Comparison of ENCODE assay signal across 19 cellular contexts in genomic region chr5:173623296-173623771, GRCh38.
"Had no signal": no experiment of that assay in that cellular context is flagged by ENCODE, and none has a peak within 500 bp of the region (broad histone marks: within the 10 kb centered on the region; RNA-seq: fewer than 3 reads in every experiment).

No MANE protein-coding gene starts in this region.

- H3K4me1 ChIP-seq: adrenal gland, uterus had no signal

- ATAC-seq: left lung; naive thymus-derived CD8-positive, alpha-beta T cell; stimulated activated naive B cell treated with anti-CD40 and anti-IgM and Interleukin-4, amounts not matched to agents 10 μg/mL and 1 μg/mL and 100 μg/mL, for 72 hours had no signal

- H3K9me3 Mint-ChIP-seq: activated CD4-positive, alpha-beta memory T cell treated with anti-CD3 and anti-CD28 coated beads, Interleukin-2, amount 10 ng/mL, durations not matched to agents 7 days and 5 days; activated naive CD4-positive, alpha-beta T cell treated with anti-CD3 and anti-CD28 coated beads, Interleukin-2, amount 50 U/mL, for 24 hours; activated T-cell treated with anti-CD3 and anti-CD28 coated beads, Interleukin-2, amount 50 U/mL, for 24 hours; memory B cell; naive thymus-derived CD8-positive, alpha-beta T cell; stimulated activated naive B cell treated with anti-CD40 and anti-IgM and Interleukin-4, amounts not matched to agents 10 μg/mL and 1 μg/mL and 100 μg/mL, for 72 hours; T-helper 1 cell treated with Interleukin-12 subunit alpha and Interleukin-12 subunit beta and Interleukin-4 antibody, amounts not matched to agents 30 μg/mL and 1 μg/mL, for 36 hours had no signal

- H3K4me1 Mint-ChIP-seq: activated naive CD4-positive, alpha-beta T cell treated with anti-CD3 and anti-CD28 coated beads, Interleukin-2, amount 50 U/mL, for 24 hours had no signal

- DNase-seq: activated CD4-positive, alpha-beta memory T cell treated with anti-CD3 and anti-CD28 coated beads, Interleukin-2, amount 10 ng/mL, durations not matched to agents 7 days and 5 days; activated CD4-positive, alpha-beta T cell treated with anti-CD3 and anti-CD28 coated beads for 4 hours; activated effector memory CD4-positive, alpha-beta T cell treated with Interleukin-2 at 50 U/mL for 16 hours; activated T-cell treated with anti-CD3 and anti-CD28 coated beads, Interleukin-2, amount 50 U/mL, for 24 hours; adrenal gland; foreskin fibroblast; left lung; naive thymus-derived CD8-positive, alpha-beta T cell; posterior cingulate gyrus; retina; stimulated activated CD4-positive, alpha-beta T cell treated with anti-CD3 and anti-CD28 coated beads, Interleukin-15, amount 100 ng/mL, for 24 hours; stimulated activated CD4-positive, alpha-beta T cell treated with anti-CD3 and anti-CD28 coated beads, Interleukin-4, amount 100 ng/mL, for 1 hour; stimulated activated naive B cell treated with anti-CD40 and anti-IgM and Interleukin-4, amounts not matched to agents 10 μg/mL and 1 μg/mL and 100 μg/mL, for 72 hours; thyroid gland; uterus had no signal

- H3K36me3 ChIP-seq: adrenal gland, cardiac muscle cell, left lung, thyroid gland, uterus had no signal

- H3K27me3 Mint-ChIP-seq: activated CD4-positive, alpha-beta memory T cell treated with anti-CD3 and anti-CD28 coated beads, Interleukin-2, amount 10 ng/mL, durations not matched to agents 7 days and 5 days; activated naive CD4-positive, alpha-beta T cell treated with anti-CD3 and anti-CD28 coated beads, Interleukin-2, amount 50 U/mL, for 24 hours; memory B cell; stimulated activated naive B cell treated with anti-CD40 and anti-IgM and Interleukin-4, amounts not matched to agents 10 μg/mL and 1 μg/mL and 100 μg/mL, for 72 hours had no signal

- H3K27ac ChIP-seq: adrenal gland, cardiac muscle cell, left lung, thyroid gland, uterus had no signal

- H3K36me3 Mint-ChIP-seq: activated naive CD4-positive, alpha-beta T cell treated with anti-CD3 and anti-CD28 coated beads, Interleukin-2, amount 50 U/mL, for 24 hours; memory B cell; naive thymus-derived CD8-positive, alpha-beta T cell; stimulated activated naive B cell treated with anti-CD40 and anti-IgM and Interleukin-4, amounts not matched to agents 10 μg/mL and 1 μg/mL and 100 μg/mL, for 72 hours had no signal

- H3K4me3 Mint-ChIP-seq: activated CD4-positive, alpha-beta memory T cell treated with anti-CD3 and anti-CD28 coated beads, Interleukin-2, amount 10 ng/mL, durations not matched to agents 7 days and 5 days; activated naive CD4-positive, alpha-beta T cell treated with anti-CD3 and anti-CD28 coated beads, Interleukin-2, amount 50 U/mL, for 24 hours; activated T-cell treated with anti-CD3 and anti-CD28 coated beads, Interleukin-2, amount 50 U/mL, for 24 hours; memory B cell; naive thymus-derived CD8-positive, alpha-beta T cell; stimulated activated naive B cell treated with anti-CD40 and anti-IgM and Interleukin-4, amounts not matched to agents 10 μg/mL and 1 μg/mL and 100 μg/mL, for 72 hours; T-helper 1 cell treated with Interleukin-12 subunit alpha and Interleukin-12 subunit beta and Interleukin-4 antibody, amounts not matched to agents 30 μg/mL and 1 μg/mL, for 36 hours had no signal

- H3K4me3 ChIP-seq: adrenal gland, cardiac muscle cell, left lung, thyroid gland, uterus had no signal

- H3K27me3 ChIP-seq: adrenal gland, cardiac muscle cell, left lung, thyroid gland, uterus had no signal

- H3K27ac Mint-ChIP-seq: activated CD4-positive, alpha-beta memory T cell treated with anti-CD3 and anti-CD28 coated beads, Interleukin-2, amount 10 ng/mL, durations not matched to agents 7 days and 5 days; activated naive CD4-positive, alpha-beta T cell treated with anti-CD3 and anti-CD28 coated beads, Interleukin-2, amount 50 U/mL, for 24 hours; activated T-cell treated with anti-CD3 and anti-CD28 coated beads, Interleukin-2, amount 50 U/mL, for 24 hours; memory B cell; naive thymus-derived CD8-positive, alpha-beta T cell; stimulated activated naive B cell treated with anti-CD40 and anti-IgM and Interleukin-4, amounts not matched to agents 10 μg/mL and 1 μg/mL and 100 μg/mL, for 72 hours; T-helper 1 cell treated with Interleukin-12 subunit alpha and Interleukin-12 subunit beta and Interleukin-4 antibody, amounts not matched to agents 30 μg/mL and 1 μg/mL, for 36 hours had no signal

- H3K9me3 ChIP-seq: adrenal gland, left lung, thyroid gland, uterus had no signal
